ENCODE assay signal across 9 cellular contexts in genomic region chr7:90455163-90456030, GRCh38. TPM values are rescaled to one million over a fixed set of nuclear protein-coding genes. Genes with fewer than 3 reads are reported as not detected.
DNase-seq lines count a peak whose midpoint lies in the region; ATAC-seq, FAIRE-seq and TF ChIP-seq lines count a peak whose summit lies in the region.
"Had no signal": no experiment of that assay in that cellular context is flagged by ENCODE, and none has a peak within 500 bp of the region (broad histone marks: within the 10 kb centered on the region; RNA-seq: fewer than 3 reads in every experiment).

No MANE protein-coding gene starts in this region.

- peak overlapping the region in 1 of 3 experiments; percentile 7 for H3K4me3 ChIP-seq in mammary epithelial cell (replicated peaks in 1 of 3; ENCODE audit: insufficient read depth in 1 of 3, low read depth in 2 of 3, low read length in 3 of 3)
- peak overlapping the region; percentile 30 to 56 for H3K4me3 ChIP-seq in kidney (ENCODE audit: low read length in 2 of 2)

- 31% methylated on average over 6 of the region's 6 CpGs for WGBS in mammary epithelial cell (ENCODE audit: low coverage, missing lambda C conversion rate)

- no peak overlapping the region for H3K9ac ChIP-seq in mammary epithelial cell (ENCODE audit: insufficient read depth, low read length)
- H3K9ac ChIP-seq in kidney (ENCODE audit: low read length in 2 of 2) = peak overlapping the region in 1 of 2 donors; percentile 41

- H3K27me3 ChIP-seq in mammary epithelial cell (ENCODE audit: insufficient read depth, low read length) = no peaks in the 10 kb centered on the region

- TF ChIP-seq CTCF in mammary epithelial cell (conservative IDR thresholded peaks at IDR 0.05 in 1 of 2, IDR thresholded peaks at IDR 0.05 in 1 of 2; ENCODE audit: extremely low read depth in 1 of 2, insufficient read depth in 1 of 2, low read depth in 1 of 2, low read length in 2 of 2) (peak; percentile 70 to 72), kidney (IDR thresholded peaks at IDR 0.05; ENCODE audit: borderline replicate concordance, extremely low read depth, insufficient read depth) (peak; percentile 63)

- H4K20me1 ChIP-seq in mammary epithelial cell (ENCODE audit: insufficient read depth, low read length) = no peaks in the 10 kb centered on the region

- BruUV-seq in mammary epithelial cell (replicated peaks; lab: Mats Ljungman, UMichigan) = no TSS peak

- H3K9me3 ChIP-seq in mammary epithelial cell (replicated peaks; ENCODE audit: insufficient read depth, low read length) = no peaks in the 10 kb centered on the region
- no peaks in the 10 kb centered on the region for H3K9me3 ChIP-seq in kidney (ENCODE audit: control insufficient read depth in 1 of 2, low read length in 2 of 2)

- H3K4me1 ChIP-seq in mammary epithelial cell (ENCODE audit: insufficient read depth, low read length) = no peaks in the 10 kb centered on the region
- no peaks in the 10 kb centered on the region for H3K4me1 ChIP-seq in kidney (ENCODE audit: control insufficient read depth in 1 of 2, insufficient read depth in 1 of 2, low read depth in 1 of 2, low read length in 2 of 2)

- dilution Hi-C loops in mammary epithelial cell (cut with HindIII; ENCODE audit: low sequenced_read_pairs) = no loop called here

- ATAC-seq in GM19455 (IDR thresholded peaks at IDR 0.05; ENCODE audit: unreplicated experiment) (peak; percentile 87), HG03469 (IDR thresholded peaks at IDR 0.05; ENCODE audit: unreplicated experiment) (peak; percentile 64)

- H3K36me3 ChIP-seq in mammary epithelial cell (ENCODE audit: insufficient read depth, low read length) (no peaks in the 10 kb centered on the region), kidney (ENCODE audit: control insufficient read depth in 1 of 2, insufficient read depth in 2 of 2, low read length in 2 of 2) (no peaks in the 10 kb centered on the region)

- CTCF ChIA-PET in mammary epithelial cell (lab: Charles Lee; ENCODE audit: low non-redundant PET) = interaction anchor here (0.6 to 1.3 kb wide), 7 partner anchors 8 to 1392 kb away, joined by 3 to 10 read pairs (median 4); no protein-coding TSS in a partner anchor

- H3K4me2 ChIP-seq in mammary epithelial cell (ENCODE audit: insufficient read depth, low read depth, low read length) = peak overlapping the region; percentile 76

- peak; percentile 61 for DNase-seq in DMS79 treated with DMSO at 0.1 percent for 48 hours (lab: John Stamatoyannopoulos, UW)
- peak; percentile 65 for DNase-seq in NCI-H748 treated with DMSO at 0.1 percent for 48 hours (lab: John Stamatoyannopoulos, UW)
- DNase-seq in mammary epithelial cell = peak; percentile 41
- no peak for DNase-seq in kidney
- DNase-seq in superior temporal gyrus (ENCODE audit: extremely low spot score) = peak; percentile 88
- no peak for DNase-seq in stimulated activated CD4-positive, alpha-beta T cell treated with anti-CD3 and anti-CD28 coated beads, Interleukin-2, amount 100 ng/mL, for 24 hours

- H3K27ac ChIP-seq in mammary epithelial cell (ENCODE audit: insufficient read depth, low read depth, low read length) = no peak overlapping the region
- H3K27ac ChIP-seq in kidney (ENCODE audit: low read depth in 2 of 2, low read length in 2 of 2) = no peak overlapping the region

- peak overlapping the region; percentile 88 for H2AFZ ChIP-seq in mammary epithelial cell (ENCODE audit: low read depth, low read length)

- FAIRE-seq in kidney (lab: Jason Lieb, UNC) = peak; percentile 92

- in situ Hi-C loops in mammary epithelial cell (cut with MboI; ENCODE audit: low sequenced_read_pairs in 2 of 2) = loop anchor here in 1 of 2 donors (5.0 to 25.0 kb wide), 2 partner anchors 172 to 582 kb away; no protein-coding TSS in a partner anchor

- no peaks in the 10 kb centered on the region for H3K79me2 ChIP-seq in mammary epithelial cell (ENCODE audit: insufficient read depth, low read length)

- intact Hi-C loops in mammary epithelial cell (cut with micrococcal nuclease) (loop anchor here (1.0 to 2.0 kb wide), 3 partner anchors 65 to 579 kb away; no protein-coding TSS in a partner anchor), kidney (cut with DNase I) (no loop called here)

RNA-seq across cellular contexts. Expression of gene PTTG1IP2, which starts 14.0 kb away (rescaled TPM):
- not detected for total RNA-seq in mammary epithelial cell
- not detected for polyA plus RNA-seq in mammary epithelial cell
- not detected for polyA minus RNA-seq in mammary epithelial cell
- not detected for total RNA-seq in kidney
- polyA plus RNA-seq in kidney (ENCODE audit: insufficient read depth, low read depth, low replicate concordance) = not detected
- polyA plus RNA-seq: adipose tissue had no signal

RNA-seq across cellular contexts. Expression of gene CLDN12, which starts 52.1 kb away (rescaled TPM):
- total RNA-seq in mammary epithelial cell (10 to 100 TPM; 45.3 to 68.5 TPM), kidney (43.8 TPM)
- polyA plus RNA-seq in mammary epithelial cell (65.3 TPM), kidney (ENCODE audit: insufficient read depth, low read depth, low replicate concordance) (23.9 TPM)
- polyA minus RNA-seq in mammary epithelial cell = 96.7 TPM

Comparison
In these comparisons a context has a peak if more than half of its experiments do, and no peak if none do; other contexts are left out.
1. DNase-seq: peak in DMS79 treated with DMSO at 0.1 percent for 48 hours (single experiment), NCI-H748 treated with DMSO at 0.1 percent for 48 hours (single experiment), mammary epithelial cell (single experiment) and superior temporal gyrus (single experiment); none in kidney (single experiment) and stimulated activated CD4-positive, alpha-beta T cell treated with anti-CD3 and anti-CD28 coated beads, Interleukin-2, amount 100 ng/mL, for 24 hours (0 of 2).